In the genomic region with DNA sequence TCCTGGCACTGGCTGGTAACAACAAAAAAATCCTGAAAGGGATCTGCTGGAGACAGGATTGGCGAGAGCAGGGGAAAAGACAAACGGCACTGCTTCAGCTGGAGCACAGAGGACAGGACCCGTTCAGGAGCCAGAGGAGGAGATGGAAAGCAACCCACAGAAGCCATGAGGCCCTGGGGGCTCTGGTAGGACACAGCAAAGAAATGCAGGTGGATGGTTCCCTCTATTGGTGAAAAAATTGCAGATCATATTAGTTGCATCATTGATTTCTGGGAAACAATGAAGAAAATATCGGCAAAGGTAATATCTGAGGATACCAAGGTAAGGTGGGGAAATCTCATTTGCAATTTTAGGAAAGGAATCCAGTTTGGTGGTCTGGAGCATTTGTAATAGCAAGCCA, we compare ENCODE assay signal across 1 cellular context.
TF ChIP-seq lines count a peak whose summit lies in the region.

No MANE protein-coding gene starts in this region.

TF ChIP-seq in HCT116, 20 proteins besides CTCF, POLR2A, EP300 and RAD21 (continued from another document):
- TF ChIP-seq, protein P1, sequence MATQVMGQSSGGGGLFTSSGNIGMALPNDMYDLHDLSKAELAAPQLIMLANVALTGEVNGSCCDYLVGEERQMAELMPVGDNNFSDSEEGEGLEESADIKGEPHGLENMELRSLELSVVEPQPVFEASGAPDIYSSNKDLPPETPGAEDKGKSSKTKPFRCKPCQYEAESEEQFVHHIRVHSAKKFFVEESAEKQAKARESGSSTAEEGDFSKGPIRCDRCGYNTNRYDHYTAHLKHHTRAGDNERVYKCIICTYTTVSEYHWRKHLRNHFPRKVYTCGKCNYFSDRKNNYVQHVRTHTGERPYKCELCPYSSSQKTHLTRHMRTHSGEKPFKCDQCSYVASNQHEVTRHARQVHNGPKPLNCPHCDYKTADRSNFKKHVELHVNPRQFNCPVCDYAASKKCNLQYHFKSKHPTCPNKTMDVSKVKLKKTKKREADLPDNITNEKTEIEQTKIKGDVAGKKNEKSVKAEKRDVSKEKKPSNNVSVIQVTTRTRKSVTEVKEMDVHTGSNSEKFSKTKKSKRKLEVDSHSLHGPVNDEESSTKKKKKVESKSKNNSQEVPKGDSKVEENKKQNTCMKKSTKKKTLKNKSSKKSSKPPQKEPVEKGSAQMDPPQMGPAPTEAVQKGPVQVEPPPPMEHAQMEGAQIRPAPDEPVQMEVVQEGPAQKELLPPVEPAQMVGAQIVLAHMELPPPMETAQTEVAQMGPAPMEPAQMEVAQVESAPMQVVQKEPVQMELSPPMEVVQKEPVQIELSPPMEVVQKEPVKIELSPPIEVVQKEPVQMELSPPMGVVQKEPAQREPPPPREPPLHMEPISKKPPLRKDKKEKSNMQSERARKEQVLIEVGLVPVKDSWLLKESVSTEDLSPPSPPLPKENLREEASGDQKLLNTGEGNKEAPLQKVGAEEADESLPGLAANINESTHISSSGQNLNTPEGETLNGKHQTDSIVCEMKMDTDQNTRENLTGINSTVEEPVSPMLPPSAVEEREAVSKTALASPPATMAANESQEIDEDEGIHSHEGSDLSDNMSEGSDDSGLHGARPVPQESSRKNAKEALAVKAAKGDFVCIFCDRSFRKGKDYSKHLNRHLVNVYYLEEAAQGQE (IDR thresholded peaks at IDR 0.05; ENCODE audit: low read depth) = no peak
